10 cellular contexts compared by ENCODE assay signal in the genomic region with DNA sequence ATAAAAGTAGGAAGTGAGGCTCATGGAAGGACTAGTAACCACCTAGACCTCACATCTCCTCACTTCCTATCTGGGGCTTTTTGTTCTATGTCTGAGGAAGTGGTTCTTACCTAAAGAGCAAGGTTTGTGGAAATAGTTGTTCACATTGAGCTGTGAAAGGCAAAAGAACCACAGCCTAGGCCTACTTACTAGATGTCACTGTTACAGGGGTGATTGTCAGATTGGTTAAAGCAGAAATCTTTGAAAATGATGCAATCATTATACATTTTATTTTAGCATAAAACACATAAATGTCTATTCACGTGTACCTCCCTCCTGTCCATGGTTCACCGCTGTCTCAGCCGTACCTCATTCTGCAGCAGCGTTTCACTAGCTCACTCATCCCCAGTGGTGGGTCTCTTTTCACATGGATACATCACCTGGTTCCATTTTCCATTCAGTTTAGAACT.
DNase-seq lines count a peak whose midpoint lies in the region; ATAC-seq and TF ChIP-seq lines count a peak whose summit lies in the region.
"Had no signal": no experiment of that assay in that cellular context is flagged by ENCODE, and none has a peak within 500 bp of the region (broad histone marks: within the 10 kb centered on the region; RNA-seq: fewer than 3 reads in every experiment).

No MANE protein-coding gene starts in this region.

- no peak overlapping the region for H3K4me3 ChIP-seq in osteoblast (ENCODE audit: insufficient read depth, low read length)
- H3K4me3 ChIP-seq: esophagus muscularis mucosa had no signal

- no peak for TF ChIP-seq CTCF in osteoblast (IDR thresholded peaks at IDR 0.05; ENCODE audit: extremely low read depth, low read depth, low read length)

- H4K20me1 ChIP-seq in osteoblast (ENCODE audit: insufficient read depth, low read length), result no peaks in the 10 kb centered on the region

- H3K27me3 ChIP-seq in osteoblast (ENCODE audit: insufficient read depth, low read length), result no peaks in the 10 kb centered on the region
- H3K27me3 ChIP-seq: esophagus muscularis mucosa had no signal

- H3K4me1 ChIP-seq in osteoblast (ENCODE audit: insufficient read depth, low read length), result no peaks in the 10 kb centered on the region

- peak; percentile 90 for DNase-seq in AML-193 (lab: John Stamatoyannopoulos, UW)
- DNase-seq in NOMO-1 treated with DMSO at 0.1 percent for 48 hours (lab: John Stamatoyannopoulos, UW; ENCODE audit: unreplicated experiment), result peak; percentile 87
- DNase-seq in activated naive CD8-positive, alpha-beta T cell treated with anti-CD3 and anti-CD28 coated beads, Interleukin-2, amount 50 U/mL, for 16 hours (ENCODE audit: low read depth, low spot score), result peak; percentile 10
- no peak for DNase-seq in NCI-H146 treated with DMSO at 0.1 percent for 48 hours (lab: John Stamatoyannopoulos, UW; ENCODE audit: unreplicated experiment)
- DNase-seq in NCI-H1694 treated with DMSO at 0.1 percent for 48 hours (lab: John Stamatoyannopoulos, UW), result no peak
- DNase-seq in GM19238 (ENCODE audit: insufficient read length, low spot score), result no peak
- no peak for DNase-seq in osteoblast (ENCODE audit: insufficient read length, low spot score, missing footprints)
- DNase-seq: nucleus accumbens had no signal

- peaks cover 23% of the 10 kb centered on the region for H3K79me2 ChIP-seq in osteoblast (ENCODE audit: insufficient read depth, low read length)

- H3K9me3 ChIP-seq in osteoblast (ENCODE audit: low read depth, low read length), result peaks cover 3% of the 10 kb centered on the region
- H3K9me3 ChIP-seq: esophagus muscularis mucosa had no signal

- no peaks in the 10 kb centered on the region for H3K36me3 ChIP-seq in osteoblast (ENCODE audit: insufficient read depth, low read length)
- H3K36me3 ChIP-seq: esophagus muscularis mucosa had no signal

- H2AFZ ChIP-seq in osteoblast (ENCODE audit: low read length), result no peak overlapping the region

- no peak overlapping the region for H3K4me2 ChIP-seq in osteoblast (ENCODE audit: insufficient read depth, low read length)

- no peak overlapping the region for H3K27ac ChIP-seq in osteoblast (ENCODE audit: low read depth, low read length)
- H3K27ac ChIP-seq: esophagus muscularis mucosa had no signal

- peak; percentile 86 for ATAC-seq in GM21423 (IDR thresholded peaks at IDR 0.05; ENCODE audit: unreplicated experiment)

Comparison
In these comparisons a context has a peak if more than half of its experiments do, and no peak if none do; other contexts are left out.
1. DNase-seq: peak in AML-193 (2 of 2), NOMO-1 treated with DMSO at 0.1 percent for 48 hours (single experiment) and activated naive CD8-positive, alpha-beta T cell treated with anti-CD3 and anti-CD28 coated beads, Interleukin-2, amount 50 U/mL, for 16 hours (single experiment); none in NCI-H146 treated with DMSO at 0.1 percent for 48 hours (single experiment), NCI-H1694 treated with DMSO at 0.1 percent for 48 hours (single experiment), GM19238 (single experiment) and osteoblast (single experiment).